8 cellular contexts compared by ENCODE assay signal in genomic region chr9:110047955-110048472, GRCh38.
DNase-seq lines count a peak whose midpoint lies in the region; ATAC-seq and TF ChIP-seq lines count a peak whose summit lies in the region.

No MANE protein-coding gene starts in this region.

- H3K27me3 ChIP-seq in left lung (peaks cover 0 to 32% of the 10 kb centered on the region in 2 donors), thoracic aorta (replicated peaks; ENCODE audit: insufficient read depth) (no peaks in the 10 kb centered on the region)

- peak overlapping the region; percentile 70 to 80 for H3K4me3 ChIP-seq in left lung
- peak overlapping the region; percentile 95 for H3K4me3 ChIP-seq in thoracic aorta

- H3K9me3 ChIP-seq in left lung, result no peaks in the 10 kb centered on the region
- H3K9me3 ChIP-seq in thoracic aorta, result no peaks in the 10 kb centered on the region

- peaks cover 0 to 57% of the 10 kb centered on the region in 2 donors for H3K4me1 ChIP-seq in left lung
- peaks cover 15 to 20% of the 10 kb centered on the region in 2 donors for H3K4me1 ChIP-seq in thoracic aorta (ENCODE audit: control insufficient read depth in 1 of 2, low read depth in 2 of 2)

- no peaks in the 10 kb centered on the region for H3K36me3 ChIP-seq in left lung
- H3K36me3 ChIP-seq in thoracic aorta, result no peaks in the 10 kb centered on the region

- intact Hi-C loops in left lung (cut with DNase I), result no loop called here

- peak overlapping the region in 1 of 2 donors; percentile 77 for H3K27ac ChIP-seq in left lung
- no peak overlapping the region for H3K27ac ChIP-seq in thoracic aorta

- TF ChIP-seq CTCF in left lung (IDR thresholded peaks at IDR 0.05), result no peak
- TF ChIP-seq CTCF in thoracic aorta (IDR thresholded peaks at IDR 0.05), result no peak

- ATAC-seq in HG02678 (IDR thresholded peaks at IDR 0.05; ENCODE audit: unreplicated experiment) (peak; percentile 23), left lung (peak; percentile 8), thoracic aorta (ENCODE audit: insufficient number of reproducible peaks, low FRiP score, low read depth) (no peak)

- DNase-seq in activated gamma-delta T cell treated with Interleukin-2 at 50 U/mL for 16 hours, result peak; percentile 6
- no peak for DNase-seq in activated gamma-delta T cell (lab: John Stamatoyannopoulos, UW)
- peak; percentile 60 for DNase-seq in NCI-H2171 (lab: John Stamatoyannopoulos, UW)
- DNase-seq in astrocyte of the hippocampus (ENCODE audit: low read depth, low spot score), result peak; percentile 60
- no peak for DNase-seq in left lung
- DNase-seq in thoracic aorta (ENCODE audit: low spot score), result no peak
- no peak for DNase-seq in superior temporal gyrus (ENCODE audit: extremely low spot score)

Comparison
In these comparisons a context has a peak if more than half of its experiments do, and no peak if none do; other contexts are left out.
1. DNase-seq: peak in activated gamma-delta T cell treated with Interleukin-2 at 50 U/mL for 16 hours (single experiment), NCI-H2171 (single experiment) and astrocyte of the hippocampus (single experiment); none in activated gamma-delta T cell (single experiment), left lung (0 of 2), thoracic aorta (single experiment) and superior temporal gyrus (single experiment).